In genomic region chr19:3366761-3367571, GRCh38 we compare ENCODE assay signal across 8 cellular contexts. TPM values are rescaled to one million over a fixed set of nuclear protein-coding genes. Genes with fewer than 3 reads are reported as not detected.
A peak's percentile ranks its signal among the peaks of the same experiment; 100 is the strongest.
DNase-seq lines count a peak whose midpoint lies in the region; ATAC-seq, FAIRE-seq and TF ChIP-seq lines count a peak whose summit lies in the region.

No MANE protein-coding gene starts in this region.

- peak; percentile 78 for FAIRE-seq in GM12892 (lab: Jason Lieb, UNC)
- FAIRE-seq in endothelial cell of umbilical vein (lab: Jason Lieb, UNC): peak; percentile 18

- H3K4me2 ChIP-seq in SK-N-SH (peak overlapping the region; percentile 97), endothelial cell of umbilical vein (ENCODE audit: insufficient read depth, low read length) (peak overlapping the region; percentile 70)

- in situ Hi-C loops in ACHN (cut with HindIII; ENCODE audit: low pct_ligation_motif_present, low pct_unique_long_range_greater_than_20kb, low sequenced_read_pairs): no loop called here

- H3K27me3 ChIP-seq in SK-N-SH (ENCODE audit: insufficient read depth) (no peaks in the 10 kb centered on the region), endothelial cell of umbilical vein (ENCODE audit: control insufficient read depth in 2 of 2, insufficient read depth in 2 of 2, low read length in 2 of 2) (no peaks in the 10 kb centered on the region)

- peak overlapping the region; percentile 63 to 79 for H3K4me3 ChIP-seq in SK-N-SH (ENCODE audit: low read depth in 2 of 2, low read length in 1 of 2)
- H3K4me3 ChIP-seq in endothelial cell of umbilical vein (replicated peaks in 1 of 3; ENCODE audit: insufficient read depth in 1 of 3, low read depth in 1 of 3, low read length in 3 of 3): peak overlapping the region; percentile 57 to 97 (median 75)

- no peaks in the 10 kb centered on the region for H3K9me2 ChIP-seq in SK-N-SH

- H3K9me1 ChIP-seq in endothelial cell of umbilical vein (replicated peaks; ENCODE audit: control insufficient read depth, extremely low read depth, insufficient read depth, low read length): no peaks in the 10 kb centered on the region

- ATAC-seq in GM21786 (IDR thresholded peaks at IDR 0.05; ENCODE audit: unreplicated experiment): no peak
- no peak for ATAC-seq in HG02798 (IDR thresholded peaks at IDR 0.05; ENCODE audit: poor library complexity, unreplicated experiment)
- no peak for ATAC-seq in HG03460 (IDR thresholded peaks at IDR 0.05; ENCODE audit: unreplicated experiment)

- H3F3A ChIP-seq in SK-N-SH (replicated peaks; ENCODE audit: insufficient read depth): peaks cover 23% of the 10 kb centered on the region

- TF ChIP-seq POLR2A in GM12892 (IDR thresholded peaks at IDR 0.05; ENCODE audit: low read depth, low read length) (no peak), endothelial cell of umbilical vein (IDR thresholded peaks at IDR 0.05; ENCODE audit: low read depth, low read length) (no peak)

- no peak for TF ChIP-seq RAD21 in SK-N-SH (IDR thresholded peaks at IDR 0.05; ENCODE audit: low read length)

- TF ChIP-seq CTCF in SK-N-SH (IDR thresholded peaks at IDR 0.05) (no peak), endothelial cell of umbilical vein (IDR thresholded peaks at IDR 0.05; ENCODE audit: extremely low read depth in 1 of 2, insufficient read depth in 1 of 2, low read depth in 1 of 2, low read length in 2 of 2) (no peak)

- peaks cover 88% of the 10 kb centered on the region for H3K79me2 ChIP-seq in SK-N-SH (ENCODE audit: insufficient read depth)
- H3K79me2 ChIP-seq in endothelial cell of umbilical vein (ENCODE audit: control insufficient read depth, insufficient read depth, low read length): peaks cover 70% of the 10 kb centered on the region

- H3K27ac ChIP-seq in SK-N-SH (ENCODE audit: low read depth in 2 of 2, low read length in 1 of 2): peak overlapping the region; percentile 57 to 89
- peak overlapping the region; percentile 18 for H3K27ac ChIP-seq in endothelial cell of umbilical vein (ENCODE audit: insufficient read depth, low read depth, low read length)

- dilution Hi-C loops in endothelial cell of umbilical vein (cut with MboI; ENCODE audit: extremely low pct_ligation_motif_present, low sequenced_read_pairs): no loop called here

- under 1% methylated on average over 23 of the region's 61 CpGs for WGBS in SK-N-SH (ENCODE audit: low lambda C conversion rate)

- TSS peak; percentile 21 for BruUV-seq in endothelial cell of umbilical vein (replicated peaks; lab: Mats Ljungman, UMichigan)

- POLR2A ChIA-PET in SK-N-SH (lab: Yijun Ruan, JAX): no interaction called here
- POLR2A ChIA-PET in endothelial cell of umbilical vein (lab: Charles Lee): no interaction called here

- H3K9ac ChIP-seq in SK-N-SH (peak overlapping the region; percentile 92), endothelial cell of umbilical vein (replicated peaks; ENCODE audit: extremely low read depth, insufficient read depth, low read length) (peak overlapping the region; percentile 71)

- H3K36me3 ChIP-seq in SK-N-SH (replicated peaks in 1 of 2; ENCODE audit: control insufficient read depth in 1 of 2, insufficient read depth in 2 of 2, low read length in 1 of 2) (no peaks in the 10 kb centered on the region), endothelial cell of umbilical vein (ENCODE audit: control insufficient read depth in 2 of 2, extremely low read depth in 1 of 2, insufficient read depth in 2 of 2, low read length in 2 of 2) (no peaks in the 10 kb centered on the region)

- H2AFZ ChIP-seq in SK-N-SH (ENCODE audit: low read depth) (no peak overlapping the region), endothelial cell of umbilical vein (ENCODE audit: low read depth, low read length) (no peak overlapping the region)

- H3K9me3 ChIP-seq in SK-N-SH (no peaks in the 10 kb centered on the region), endothelial cell of umbilical vein (replicated peaks; ENCODE audit: control insufficient read depth, insufficient read depth, low read length) (no peaks in the 10 kb centered on the region)

- intact Hi-C loops in endothelial cell of umbilical vein (cut with micrococcal nuclease): loop anchor here (2.0 kb wide), 1 partner anchor 92 kb away; no protein-coding TSS in a partner anchor

- 0 out of 4 replicates have a peak, but pooled peaks of 1 of the 2 experiments have one; percentile 5 for TF ChIP-seq EP300 in SK-N-SH (IDR thresholded peaks at IDR 0.05; ENCODE audit: borderline replicate concordance in 1 of 2, low read depth in 1 of 2, low read length in 1 of 2)

- H3K4me1 ChIP-seq in SK-N-SH (ENCODE audit: control insufficient read depth in 1 of 2, insufficient read depth in 2 of 2, low read depth in 1 of 2, low read length in 1 of 2) (peaks cover 18 to 32% of the 10 kb centered on the region in 2 experiments; a peak in 3 of 4 replicates), endothelial cell of umbilical vein (ENCODE audit: control insufficient read depth, extremely low read depth, insufficient read depth, low read length) (peaks cover 26% of the 10 kb centered on the region)

- DNase-seq in ACHN: peak; percentile 25
- peak; percentile 57 for DNase-seq in GM12892 (ENCODE audit: insufficient read length)
- DNase-seq in SK-N-SH: peak; percentile 86
- DNase-seq in endothelial cell of umbilical vein (ENCODE audit: low read depth, low spot score): peak; percentile 42
- peak; percentile 74 for DNase-seq in myocyte (ENCODE audit: low read depth)

- H4K20me1 ChIP-seq in SK-N-SH (ENCODE audit: insufficient read depth): peaks cover 52% of the 10 kb centered on the region
- H4K20me1 ChIP-seq in endothelial cell of umbilical vein (replicated peaks; ENCODE audit: control insufficient read depth, extremely low read depth, insufficient read depth, low read length): no peaks in the 10 kb centered on the region

- CTCF ChIA-PET in SK-N-SH (lab: Yijun Ruan, JAX): interaction anchor here (1.2 kb wide), 1 partner anchor 62 kb away, joined by 3 read pairs; no protein-coding TSS in a partner anchor
- CTCF ChIA-PET in endothelial cell of umbilical vein (lab: Charles Lee): no interaction called here

TF ChIP-seq in SK-N-SH, 30 proteins besides CTCF, POLR2A, EP300 and RAD21 (continues in another document):
- TF ChIP-seq USF1 (IDR thresholded peaks at IDR 0.05; ENCODE audit: borderline replicate concordance, low read depth): peak; percentile 73; the same call in 1 of the 2 replicates
- peak; percentile 82 for TF ChIP-seq MXI1 (IDR thresholded peaks at IDR 0.05; ENCODE audit: low read depth, low read length)
- no peak for TF ChIP-seq NRF1 (IDR thresholded peaks at IDR 0.05; ENCODE audit: low read depth, low read length)
- peak; percentile 89 for TF ChIP-seq MAX (IDR thresholded peaks at IDR 0.05; ENCODE audit: low read depth)
- TF ChIP-seq SMC3 (IDR thresholded peaks at IDR 0.05; ENCODE audit: low read depth, low read length): no peak

TF ChIP-seq in endothelial cell of umbilical vein, 7 proteins besides CTCF, POLR2A, EP300 and RAD21:
- TF ChIP-seq MYC (IDR thresholded peaks at IDR 0.05; ENCODE audit: low read depth, low read length) (peak; percentile 73), MAX (IDR thresholded peaks at IDR 0.05; ENCODE audit: insufficient read depth, insufficient read length) (peak; percentile 48), FOS (IDR thresholded peaks at IDR 0.05; ENCODE audit: borderline replicate concordance, insufficient read depth, low read length) (no peak), POLR2AphosphoS5 (IDR thresholded peaks at IDR 0.05; ENCODE audit: insufficient read depth, low read depth, low read length) (peak; percentile 34)
TF ChIP-seq in endothelial cell of umbilical vein: peak in this region for 3.

RNA-seq across cellular contexts. Expression of gene NFIC, which starts 0.6 kb away (rescaled TPM):
- 3.5 TPM for polyA plus RNA-seq in GM12892 (2012; ENCODE audit: missing spikeins)
- polyA plus RNA-seq in SK-N-SH (2012; rRNA removed): 2.6 and 7.2 TPM in 2 replicates
- polyA plus RNA-seq in SK-N-SH (2012; cell fraction: cytosol; rRNA removed): 5.7 and 8.1 TPM in 2 replicates
- 13.4 and 14.9 TPM in 2 replicates for polyA plus RNA-seq in SK-N-SH (2012; cell fraction: nucleus; rRNA removed)
- 131 and 133 TPM in 2 replicates for total RNA-seq in endothelial cell of umbilical vein
- 8.5 and 11.4 TPM in 2 replicates for polyA plus RNA-seq in endothelial cell of umbilical vein
- 12.8 and 14.1 TPM in 2 replicates for polyA plus RNA-seq in endothelial cell of umbilical vein (2011; cell fraction: cytosol; rRNA removed)
- polyA plus RNA-seq in endothelial cell of umbilical vein (2011; cell fraction: nucleus; rRNA removed): 21.9 and 24.5 TPM in 2 replicates
- 41.1 and 45.2 TPM in 2 replicates for polyA plus RNA-seq in endothelial cell of umbilical vein (2012)
- polyA minus RNA-seq in endothelial cell of umbilical vein: 16.4 and 18.3 TPM in 2 replicates
- polyA minus RNA-seq in endothelial cell of umbilical vein (2011; cell fraction: cytosol; rRNA and poly(A)+ RNA removed): 35.0 TPM
- 14.8 and 32.1 TPM in 2 replicates for polyA minus RNA-seq in endothelial cell of umbilical vein (2011; cell fraction: nucleus; rRNA and poly(A)+ RNA removed)
- 71.4 and 82.9 TPM in 2 replicates for total RNA-seq in myocyte
- 61.9 TPM for polyA plus RNA-seq in myocyte (2012)

Comparison
In these comparisons a context has a peak if more than half of its experiments do, and no peak if none do; other contexts are left out.
1. DNase-seq: peak in every context shown above with its lines; median percentile 86 in SK-N-SH; 74 in myocyte; 57 in GM12892; 42 in endothelial cell of umbilical vein; 25 in ACHN.